11 cellular contexts compared by ENCODE assay signal in genomic region chr16:68732068-68732680, GRCh38. TPM values are rescaled to one million over a fixed set of nuclear protein-coding genes. Genes with fewer than 3 reads are reported as not detected.
A peak's percentile ranks its signal among the peaks of the same experiment; 100 is the strongest.
DNase-seq lines count a peak whose midpoint lies in the region; TF ChIP-seq lines count a peak whose summit lies in the region.
"Had no signal": no experiment of that assay in that cellular context is flagged by ENCODE, and none has a peak within 500 bp of the region (broad histone marks: within the 10 kb centered on the region; RNA-seq: fewer than 3 reads in every experiment).

No MANE protein-coding gene starts in this region.

- no peaks in the 10 kb centered on the region for H3K36me3 Mint-ChIP-seq in endothelial cell (ENCODE audit: low read depth, unreplicated experiment)

- H3K36me3 ChIP-seq in OCI-LY3 (replicated peaks; ENCODE audit: low read depth, low read length) (no peaks in the 10 kb centered on the region), testis (ENCODE audit: low read depth, missing control alignments) (no peaks in the 10 kb centered on the region), uterus (no peaks in the 10 kb centered on the region)
- H3K36me3 ChIP-seq: gastroesophageal sphincter had no signal

- H3K27ac ChIP-seq in OCI-LY3 (ENCODE audit: low read length) (no peak overlapping the region), testis (no peak overlapping the region), uterus (no peak overlapping the region)
- H3K27ac ChIP-seq: gastroesophageal sphincter had no signal

- peak; percentile 34 for DNase-seq in DMS79 treated with DMSO at 0.1 percent for 48 hours (lab: John Stamatoyannopoulos, UW)
- DNase-seq in DMS79 (lab: John Stamatoyannopoulos, UW): no peak
- DNase-seq in fibroblast of the aortic adventitia (ENCODE audit: low read depth): peak; percentile 17
- DNase-seq in testis: peak; percentile 18
- DNase-seq in uterus: no peak
- no peak for DNase-seq in endothelial cell (ENCODE audit: low spot score)
- DNase-seq in middle frontal gyrus (ENCODE audit: extremely low spot score, low spot score): no peak
- DNase-seq: activated effector memory CD4-positive, alpha-beta T cell treated with anti-CD3 and anti-CD28 coated beads, Interleukin-2, amount 50 U/mL, for 16 hours; substantia nigra had no signal

- no peaks in the 10 kb centered on the region for H3K79me2 ChIP-seq in OCI-LY3 (ENCODE audit: low read length)

- H3K9ac ChIP-seq in OCI-LY3 (ENCODE audit: low read length): no peak overlapping the region

- H3K4me3 Mint-ChIP-seq in endothelial cell (ENCODE audit: unreplicated experiment): no peak overlapping the region

- H3K27ac Mint-ChIP-seq in endothelial cell (ENCODE audit: unreplicated experiment): no peak overlapping the region

- TF ChIP-seq CTCF in OCI-LY3 (IDR thresholded peaks at IDR 0.05; ENCODE audit: low read depth, low read length): no peak
- TF ChIP-seq CTCF in fibroblast of the aortic adventitia (IDR thresholded peaks at IDR 0.05; ENCODE audit: insufficient read depth, low read length): no peak
- TF ChIP-seq CTCF in testis (IDR thresholded peaks at IDR 0.05): no peak
- no peak for TF ChIP-seq CTCF in uterus (IDR thresholded peaks at IDR 0.05)
- TF ChIP-seq CTCF in endothelial cell (IDR thresholded peaks at IDR 0.05; ENCODE audit: unreplicated experiment): no peak

- no peaks in the 10 kb centered on the region for H3K9me3 ChIP-seq in OCI-LY3 (ENCODE audit: insufficient read depth, low read length)
- no peaks in the 10 kb centered on the region for H3K9me3 ChIP-seq in testis
- H3K9me3 ChIP-seq in uterus: no peaks in the 10 kb centered on the region
- H3K9me3 ChIP-seq: gastroesophageal sphincter had no signal

- H3K27me3 ChIP-seq in OCI-LY3 (ENCODE audit: low read depth, low read length): no peaks in the 10 kb centered on the region
- H3K27me3 ChIP-seq in testis: no peaks in the 10 kb centered on the region
- peaks cover 3 to 13% of the 10 kb centered on the region in 2 donors for H3K27me3 ChIP-seq in uterus

- no peak for TF ChIP-seq POLR2A in testis (IDR thresholded peaks at IDR 0.05)
- no peak for TF ChIP-seq POLR2A in uterus (IDR thresholded peaks at IDR 0.05)

- H3K9me3 Mint-ChIP-seq in endothelial cell (ENCODE audit: unreplicated experiment): no peaks in the 10 kb centered on the region

- H3K27me3 Mint-ChIP-seq in endothelial cell (ENCODE audit: unreplicated experiment): no peaks in the 10 kb centered on the region

- H3K4me1 ChIP-seq in OCI-LY3 (ENCODE audit: low read length): peaks cover 12% of the 10 kb centered on the region; the same call in 1 of the 2 replicates
- no peaks in the 10 kb centered on the region for H3K4me1 ChIP-seq in testis
- peaks cover 0 to 2% of the 10 kb centered on the region in 2 donors for H3K4me1 ChIP-seq in uterus

- intact Hi-C loops in testis (cut with DNase I; ENCODE audit: low total_unique reads) (no loop called here), uterus (cut with DNase I; ENCODE audit: low total_unique reads) (no loop called here)

- H2AFZ ChIP-seq in OCI-LY3 (ENCODE audit: low read depth, low read length): peak overlapping the region; percentile 39; the same call in 1 of the 2 replicates

- WGBS in testis, 2 donors: 47 to 76% methylated on average over 7 to 8 of the region's 8 CpGs

- H3K4me2 ChIP-seq in OCI-LY3 (ENCODE audit: low read length): no peak overlapping the region

- H3K4me3 ChIP-seq in OCI-LY3 (ENCODE audit: low read length): no peak overlapping the region
- no peak overlapping the region for H3K4me3 ChIP-seq in fibroblast of the aortic adventitia (ENCODE audit: low read depth, low read length)
- no peak overlapping the region for H3K4me3 ChIP-seq in testis
- H3K4me3 ChIP-seq in uterus: no peak overlapping the region
- H3K4me3 ChIP-seq: gastroesophageal sphincter had no signal

- peaks cover 2% of the 10 kb centered on the region for H3K4me1 Mint-ChIP-seq in endothelial cell (ENCODE audit: unreplicated experiment)

- H4K20me1 ChIP-seq in OCI-LY3 (ENCODE audit: insufficient read depth, low read length): no peaks in the 10 kb centered on the region

RNA-seq across cellular contexts. Expression of gene CDH1, which starts 4.9 kb away (rescaled TPM):
- 2.1 TPM in 1 of 2 replicates, not detected in the other for total RNA-seq in fibroblast of the aortic adventitia (ENCODE audit: low replicate concordance)
- total RNA-seq in testis: 1 to 10 TPM in 1 of 2 donors, under 1 TPM in 1; 0.94 to 2.1 TPM
- polyA plus RNA-seq in testis (ENCODE audit: insufficient read depth, low read depth, low replicate concordance): 5.5 TPM
- 10 to 100 TPM in 1 of 4 donors, 1 to 10 TPM in 2, under 1 TPM in 1; 0.26 to 30.0 (median 2.6) TPM for total RNA-seq in uterus
- 3.1 TPM for total RNA-seq in endothelial cell (ENCODE audit: unreplicated experiment)

Comparison
In these comparisons a context has a peak if more than half of its experiments do, and no peak if none do; other contexts are left out.
1. DNase-seq: peak in DMS79 treated with DMSO at 0.1 percent for 48 hours (single experiment), fibroblast of the aortic adventitia (single experiment) and testis (single experiment); none in DMS79 (single experiment), uterus (0 of 2), endothelial cell (single experiment) and middle frontal gyrus (single experiment).